10 cellular contexts compared by ENCODE assay signal in the genomic region with DNA sequence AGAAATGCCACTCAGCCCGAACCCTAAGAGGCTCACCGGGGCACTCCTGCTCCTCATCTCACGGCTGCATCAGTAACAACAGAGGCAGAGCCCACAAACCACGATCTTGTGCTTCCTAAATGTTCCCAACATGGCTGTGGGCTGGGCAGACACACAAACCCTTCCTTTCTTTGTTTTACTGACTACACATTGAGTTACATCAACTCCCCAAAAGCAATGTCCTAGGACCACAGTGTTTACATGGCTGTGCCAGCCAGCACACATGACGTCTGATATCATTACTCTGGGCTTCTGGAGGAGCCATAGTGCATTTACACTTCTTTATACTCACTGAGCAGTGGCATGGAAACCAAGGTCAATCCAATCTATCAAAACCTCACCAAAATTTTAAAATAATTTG.
DNase-seq lines count a peak whose midpoint lies in the region; ATAC-seq and TF ChIP-seq lines count a peak whose summit lies in the region.
"Had no signal": no experiment of that assay in that cellular context is flagged by ENCODE, and none has a peak within 500 bp of the region (broad histone marks: within the 10 kb centered on the region; RNA-seq: fewer than 3 reads in every experiment).

No MANE protein-coding gene starts in this region.

- peak overlapping the region; percentile 99 for H3K27ac Mint-ChIP-seq in chondrocyte (ENCODE audit: unreplicated experiment)
- no peak overlapping the region for H3K27ac Mint-ChIP-seq in neural progenitor cell

- H3K27ac ChIP-seq in right lobe of liver: no peak overlapping the region
- peak overlapping the region; percentile 95 for H3K27ac ChIP-seq in subcutaneous abdominal adipose tissue (ENCODE audit: low read depth, low read length)
- no peak overlapping the region for H3K27ac ChIP-seq in neural progenitor cell
- H3K27ac ChIP-seq: PC-9 had no signal

- no peaks in the 10 kb centered on the region for H3K36me3 ChIP-seq in right lobe of liver
- H3K36me3 ChIP-seq in subcutaneous abdominal adipose tissue (ENCODE audit: control insufficient read depth in 5 of 5, insufficient read depth in 5 of 5, low read length in 5 of 5): peaks cover 0 to 2% (median 0%) of the 10 kb centered on the region in 5 donors
- H3K36me3 ChIP-seq in neural progenitor cell: no peaks in the 10 kb centered on the region

- no peak for TF ChIP-seq POLR2A in right lobe of liver (IDR thresholded peaks at IDR 0.05)

- peak in 3 of 4 donors; percentile 4 to 8 (median 4) for ATAC-seq in right lobe of liver
- no peak for ATAC-seq in HG03571 (IDR thresholded peaks at IDR 0.05; ENCODE audit: unreplicated experiment)

- H3K27me3 ChIP-seq in right lobe of liver: no peaks in the 10 kb centered on the region
- H3K27me3 ChIP-seq in subcutaneous abdominal adipose tissue (ENCODE audit: control insufficient read depth in 5 of 5, insufficient read depth in 4 of 5, low read length in 5 of 5): peaks cover 0 to 4% (median 0%) of the 10 kb centered on the region in 5 donors
- no peaks in the 10 kb centered on the region for H3K27me3 ChIP-seq in neural progenitor cell

- TF ChIP-seq CTCF in chondrocyte (IDR thresholded peaks at IDR 0.05) (no peak), right lobe of liver (IDR thresholded peaks at IDR 0.05) (no peak), neural progenitor cell (IDR thresholded peaks at IDR 0.05) (no peak)

- H3K79me2 ChIP-seq in neural progenitor cell (ENCODE audit: low read depth): no peaks in the 10 kb centered on the region

- DNase-seq in H4 (ENCODE audit: low spot score) (peak; percentile 95), chondrocyte (ENCODE audit: low spot score) (no peak), right lobe of liver (no peak), neural progenitor cell (ENCODE audit: low spot score) (no peak), NCI-H1092 treated with DMSO at 0.1 percent for 48 hours (lab: John Stamatoyannopoulos, UW) (no peak)
- no peak for DNase-seq in activated effector memory CD4-positive, alpha-beta T cell treated with Interleukin-2 at 50 U/mL for 16 hours
- DNase-seq: activated T-cell treated with anti-CD3 and anti-CD28 coated beads, Interleukin-2, amount 50 U/mL, for 1 hour; PC-9 had no signal

- no peak overlapping the region for H2AFZ ChIP-seq in neural progenitor cell (replicated peaks)
- H2AFZ ChIP-seq: PC-9 had no signal

- H3K9me3 ChIP-seq in right lobe of liver (no peaks in the 10 kb centered on the region), subcutaneous abdominal adipose tissue (ENCODE audit: control insufficient read depth in 5 of 5, low read length in 5 of 5) (no peaks in the 10 kb centered on the region), neural progenitor cell (ENCODE audit: low read depth) (no peaks in the 10 kb centered on the region)

- H3K9me3 Mint-ChIP-seq in chondrocyte (ENCODE audit: low read depth) (no peaks in the 10 kb centered on the region), neural progenitor cell (peaks cover 9% of the 10 kb centered on the region)

- no peaks in the 10 kb centered on the region for H3F3A ChIP-seq in neural progenitor cell (ENCODE audit: low read depth)

- peaks cover 8% of the 10 kb centered on the region for H3K36me3 Mint-ChIP-seq in chondrocyte (ENCODE audit: low read depth)
- H3K36me3 Mint-ChIP-seq in neural progenitor cell: peaks cover 13% of the 10 kb centered on the region

- H3K4me3 Mint-ChIP-seq in chondrocyte (ENCODE audit: unreplicated experiment) (peak overlapping the region; percentile 42), neural progenitor cell (no peak overlapping the region)

- 25% methylated on average over 1 of the region's 5 CpGs for WGBS in right lobe of liver (ENCODE audit: insufficient coverage, low coverage, low lambda C conversion rate, missing lambda C conversion rate)

- H3K4me2 ChIP-seq in neural progenitor cell: no peak overlapping the region
- H3K4me2 ChIP-seq: PC-9 had no signal

- H3K4me3 ChIP-seq in right lobe of liver: no peak overlapping the region
- H3K4me3 ChIP-seq in subcutaneous abdominal adipose tissue (ENCODE audit: low read depth in 1 of 5, low read length in 5 of 5): peak overlapping the region in 3 of 5 donors; percentile 7 to 58 (median 38)
- H3K4me3 ChIP-seq in neural progenitor cell: no peak overlapping the region
- H3K4me3 ChIP-seq: PC-9 had no signal

- H3K9ac ChIP-seq in subcutaneous abdominal adipose tissue (ENCODE audit: low read length in 5 of 5) (peak overlapping the region in 2 of 5 donors; percentile 8 to 10), neural progenitor cell (no peak overlapping the region)

- peaks cover 63% of the 10 kb centered on the region for H3K4me1 Mint-ChIP-seq in chondrocyte (ENCODE audit: low read depth)
- peaks cover 21% of the 10 kb centered on the region for H3K4me1 Mint-ChIP-seq in neural progenitor cell

- H4K20me1 ChIP-seq in neural progenitor cell (ENCODE audit: low read depth): no peaks in the 10 kb centered on the region

- H3K4me1 ChIP-seq in right lobe of liver (peaks cover 0 to 16% (median 4%) of the 10 kb centered on the region in 4 donors), subcutaneous abdominal adipose tissue (ENCODE audit: control insufficient read depth in 5 of 5, insufficient read depth in 5 of 5, low read length in 5 of 5) (peaks cover 22 to 52% (median 46%) of the 10 kb centered on the region in 5 donors), neural progenitor cell (peaks cover 5% of the 10 kb centered on the region)

- H3K27me3 Mint-ChIP-seq in chondrocyte (ENCODE audit: low read depth) (no peaks in the 10 kb centered on the region), neural progenitor cell (ENCODE audit: insufficient read depth, low read depth) (peaks cover 2% of the 10 kb centered on the region)

- intact Hi-C loops in right lobe of liver (cut with DNase I): no loop called here

Comparison
In these comparisons a context has a peak if more than half of its experiments do, and no peak if none do; other contexts are left out.
1. H3K4me3 ChIP-seq: peak in subcutaneous abdominal adipose tissue (3 of 5); none in right lobe of liver (0 of 3) and neural progenitor cell (single experiment).